In the genomic region with DNA sequence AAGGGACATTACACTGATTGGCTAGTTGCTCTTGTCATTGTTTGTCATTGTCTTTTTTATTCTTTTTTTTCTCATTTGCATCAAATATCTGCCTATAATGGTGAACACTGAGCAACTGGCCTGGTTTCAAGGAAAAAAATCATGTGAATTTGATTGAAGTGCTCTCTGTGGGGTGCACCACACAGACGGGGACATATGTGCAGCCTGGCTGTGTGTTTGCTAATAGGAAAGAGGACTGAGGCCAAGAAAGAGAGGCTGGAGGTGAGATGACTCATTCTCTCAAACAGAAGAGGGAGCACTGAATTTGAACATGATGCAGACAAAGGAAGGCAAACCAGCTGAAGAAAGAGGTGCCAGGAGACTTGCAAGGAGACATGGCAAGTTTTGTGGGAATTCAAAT, we compare ENCODE assay signal across 10 cellular contexts.
A peak's percentile ranks its signal among the peaks of the same experiment; 100 is the strongest.
DNase-seq lines count a peak whose midpoint lies in the region; ATAC-seq and TF ChIP-seq lines count a peak whose summit lies in the region.
"Had no signal": no experiment of that assay in that cellular context is flagged by ENCODE, and none has a peak within 500 bp of the region (broad histone marks: within the 10 kb centered on the region; RNA-seq: fewer than 3 reads in every experiment).

No MANE protein-coding gene starts in this region.

- H3K4me1 Mint-ChIP-seq in neural progenitor cell = peaks cover 37% of the 10 kb centered on the region
- H3K4me1 Mint-ChIP-seq in activated naive CD8-positive, alpha-beta T cell treated with anti-CD3 and anti-CD28 coated beads for 36 hours = no peaks in the 10 kb centered on the region

- H3K36me3 ChIP-seq in body of pancreas (replicated peaks in 1 of 2; ENCODE audit: insufficient read depth in 1 of 2, low read depth in 2 of 2) = no peaks in the 10 kb centered on the region
- H3K36me3 ChIP-seq in neural progenitor cell = no peaks in the 10 kb centered on the region

- H3K27me3 ChIP-seq in body of pancreas = no peaks in the 10 kb centered on the region
- H3K27me3 ChIP-seq in neural progenitor cell = no peaks in the 10 kb centered on the region

- H3K27me3 Mint-ChIP-seq in neural progenitor cell (ENCODE audit: insufficient read depth, low read depth) = no peaks in the 10 kb centered on the region
- no peaks in the 10 kb centered on the region for H3K27me3 Mint-ChIP-seq in activated naive CD8-positive, alpha-beta T cell treated with anti-CD3 and anti-CD28 coated beads for 36 hours

- TF ChIP-seq CTCF in body of pancreas (IDR thresholded peaks at IDR 0.05) (no peak), neural progenitor cell (IDR thresholded peaks at IDR 0.05) (no peak)

- H3K4me2 ChIP-seq in neural progenitor cell = no peak overlapping the region

- H3K4me3 ChIP-seq in body of pancreas (no peak overlapping the region), neural progenitor cell (no peak overlapping the region)

- H3K27ac ChIP-seq in body of pancreas (no peak overlapping the region), neural progenitor cell (no peak overlapping the region)

- intact Hi-C loops in body of pancreas (cut with DNase I) = no loop called here

- H3K36me3 Mint-ChIP-seq in neural progenitor cell = no peaks in the 10 kb centered on the region
- H3K36me3 Mint-ChIP-seq in activated naive CD8-positive, alpha-beta T cell treated with anti-CD3 and anti-CD28 coated beads for 36 hours = no peaks in the 10 kb centered on the region

- ATAC-seq in GM19351 (IDR thresholded peaks at IDR 0.05; ENCODE audit: unreplicated experiment) = peak; percentile 43
- peak; percentile 58 for ATAC-seq in HG03095 (IDR thresholded peaks at IDR 0.05; ENCODE audit: unreplicated experiment)
- ATAC-seq in body of pancreas = peak; percentile 42

- no peak for TF ChIP-seq POLR2A in body of pancreas (IDR thresholded peaks at IDR 0.05)

- WGBS in body of pancreas, 2 donors = 23 to 50% methylated on average over 1 of the region's 1 CpG

- H3K4me1 ChIP-seq in body of pancreas (no peaks in the 10 kb centered on the region), neural progenitor cell (peaks cover 9% of the 10 kb centered on the region)

- no peak overlapping the region for H2AFZ ChIP-seq in neural progenitor cell (replicated peaks)

- H3K9me3 ChIP-seq in body of pancreas = no peaks in the 10 kb centered on the region
- no peaks in the 10 kb centered on the region for H3K9me3 ChIP-seq in neural progenitor cell (ENCODE audit: low read depth)

- H4K20me1 ChIP-seq in neural progenitor cell (ENCODE audit: low read depth) = no peaks in the 10 kb centered on the region

- H3K9ac ChIP-seq in neural progenitor cell = no peak overlapping the region

- DNase-seq in body of pancreas (peak in 3 of 4 donors; percentile 6 to 12 (median 7)), neural progenitor cell (ENCODE audit: low spot score) (no peak), NCI-H2029 (lab: John Stamatoyannopoulos, UW) (no peak), HUDEP-2 (lab: John Stamatoyannopoulos, UW; ENCODE audit: unreplicated experiment in 76 of 76) (no peak), mesenteric fat pad (ENCODE audit: low spot score) (no peak)
- no peak for DNase-seq in activated naive CD8-positive, alpha-beta T cell treated with anti-CD3 and anti-CD28 coated beads for 36 hours
- DNase-seq: NCI-H187 treated with DMSO at 0.1 percent for 48 hours, T-helper 1 cell had no signal

- no peaks in the 10 kb centered on the region for H3F3A ChIP-seq in neural progenitor cell (ENCODE audit: low read depth)

- peak overlapping the region; percentile 13 for H3K27ac Mint-ChIP-seq in neural progenitor cell
- H3K27ac Mint-ChIP-seq in activated naive CD8-positive, alpha-beta T cell treated with anti-CD3 and anti-CD28 coated beads for 36 hours = no peak overlapping the region

- no peaks in the 10 kb centered on the region for H3K79me2 ChIP-seq in neural progenitor cell (ENCODE audit: low read depth)

- H3K9me3 Mint-ChIP-seq in neural progenitor cell = no peaks in the 10 kb centered on the region
- H3K9me3 Mint-ChIP-seq in activated naive CD8-positive, alpha-beta T cell treated with anti-CD3 and anti-CD28 coated beads for 36 hours = no peaks in the 10 kb centered on the region

- no peak overlapping the region for H3K4me3 Mint-ChIP-seq in neural progenitor cell
- no peak overlapping the region for H3K4me3 Mint-ChIP-seq in activated naive CD8-positive, alpha-beta T cell treated with anti-CD3 and anti-CD28 coated beads for 36 hours

Comparison
In these comparisons a context has a peak if more than half of its experiments do, and no peak if none do; other contexts are left out.
1. DNase-seq: peak in body of pancreas (3 of 4); none in neural progenitor cell (single experiment), activated naive CD8-positive, alpha-beta T cell treated with anti-CD3 and anti-CD28 coated beads for 36 hours (single experiment), NCI-H2029 (single experiment), HUDEP-2 (0 of 76) and mesenteric fat pad (single experiment).
2. Peak in every context shown above with its lines, with median percentiles within 50 percentile points of each other: ATAC-seq.